ENCODE assay signal across 8 cellular contexts in genomic region chr15:40787344-40787841, GRCh38. TPM values are rescaled to one million over a fixed set of nuclear protein-coding genes. Genes with fewer than 3 reads are reported as not detected.
DNase-seq lines count a peak whose midpoint lies in the region; ATAC-seq, FAIRE-seq and TF ChIP-seq lines count a peak whose summit lies in the region.

No MANE protein-coding gene starts in this region.

- peak; percentile 1 to 8; a peak in 1 of 4 replicates for TF ChIP-seq RAD21 in H1 (IDR thresholded peaks at IDR 0.05 in 1 of 2, conservative IDR thresholded peaks at IDR 0.05 in 1 of 2; ENCODE audit: low read depth in 2 of 2, low read length in 2 of 2)

- H3K27me3 ChIP-seq in CD8-positive, alpha-beta memory T cell (ENCODE audit: insufficient read depth, low read length, poor library complexity, severe bottlenecking), result no peaks in the 10 kb centered on the region
- no peaks in the 10 kb centered on the region for H3K27me3 ChIP-seq in H1 (replicated peaks in 1 of 4; ENCODE audit: control insufficient read depth in 3 of 4, extremely low read depth in 1 of 4, insufficient read depth in 3 of 4, low read length in 3 of 4)
- H3K27me3 ChIP-seq in prostate gland (replicated peaks; ENCODE audit: insufficient read depth), result no peaks in the 10 kb centered on the region
- no peaks in the 10 kb centered on the region for H3K27me3 ChIP-seq in gastroesophageal sphincter

- H3K4me2 ChIP-seq in H1 (ENCODE audit: insufficient read depth in 1 of 2, low read depth in 2 of 2, low read length in 2 of 2), result peak overlapping the region; percentile 61 to 77

- no peak for TF ChIP-seq CTCF in H1 (IDR thresholded peaks at IDR 0.05; ENCODE audit: control extremely low read depth in 1 of 3, insufficient read depth in 1 of 3, low read depth in 1 of 3, low read length in 3 of 3)
- no peak for TF ChIP-seq CTCF in prostate gland (IDR thresholded peaks at IDR 0.05)
- TF ChIP-seq CTCF in gastroesophageal sphincter (IDR thresholded peaks at IDR 0.05), result no peak

- peaks cover 0 to 17% (median 7%) of the 10 kb centered on the region in 3 donors for H3K36me3 Mint-ChIP-seq in CD8-positive, alpha-beta memory T cell
- H3K36me3 Mint-ChIP-seq in activated CD4-positive, alpha-beta T cell treated with anti-CD3 and anti-CD28 coated beads for 36 hours (ENCODE audit: low read depth), result peaks cover 9% of the 10 kb centered on the region

- H3K23ac ChIP-seq in H1 (ENCODE audit: insufficient read length), result no peak overlapping the region

- H3K4me3 Mint-ChIP-seq in CD8-positive, alpha-beta memory T cell, result peak overlapping the region in 6 of 7 donors; percentile 33 to 66 (median 39)
- H3K4me3 Mint-ChIP-seq in activated CD4-positive, alpha-beta T cell treated with anti-CD3 and anti-CD28 coated beads for 36 hours, result no peak overlapping the region

- no peak overlapping the region for H2BK120ac ChIP-seq in H1 (replicated peaks; ENCODE audit: low read depth, low read length)

- H3K79me2 ChIP-seq in H1 (ENCODE audit: control insufficient read depth in 1 of 2, insufficient read depth in 2 of 2, low read length in 2 of 2), result peaks cover 0 to 14% of the 10 kb centered on the region in 2 experiments; a peak in 3 of 4 replicates

- TF ChIP-seq EP300 in H1 (IDR thresholded peaks at IDR 0.05; ENCODE audit: borderline replicate concordance in 1 of 2, low read depth in 2 of 2, low read length in 2 of 2) (peak in 1 of 2 experiments; percentile 90; a peak in 1 of 3 replicates), gastroesophageal sphincter (IDR thresholded peaks at IDR 0.05) (no peak)

- peak overlapping the region; percentile 91; the same call in 1 of the 2 replicates for H2AK5ac ChIP-seq in H1 (ENCODE audit: low read depth, low read length)

- peak overlapping the region; percentile 79; the same call in 1 of the 2 replicates for H3K18ac ChIP-seq in H1 (ENCODE audit: extremely low read depth, low read length)

- H3K27ac ChIP-seq in CD8-positive, alpha-beta memory T cell (ENCODE audit: low read depth, low read length), result no peak overlapping the region
- H3K27ac ChIP-seq in H1 (ENCODE audit: low read depth, low read length), result peak overlapping the region; percentile 7; the same call in 1 of the 2 replicates
- peak overlapping the region; percentile 80 to 81 for H3K27ac ChIP-seq in prostate gland
- H3K27ac ChIP-seq in gastroesophageal sphincter, result no peak overlapping the region

- peak; percentile 90 for ATAC-seq in activated CD4-positive, alpha-beta T cell treated with anti-CD3 and anti-CD28 coated beads for 36 hours
- no peak for ATAC-seq in gastroesophageal sphincter

- peaks cover 22 to 35% (median 29%) of the 10 kb centered on the region in 3 donors for H3K4me1 Mint-ChIP-seq in CD8-positive, alpha-beta memory T cell
- H3K4me1 Mint-ChIP-seq in activated CD4-positive, alpha-beta T cell treated with anti-CD3 and anti-CD28 coated beads for 36 hours, result peaks cover 24% of the 10 kb centered on the region

- H3K9ac ChIP-seq in H1 (replicated peaks in 1 of 4; ENCODE audit: extremely low read depth in 1 of 4, low read depth in 3 of 4, low read length in 3 of 4), result no peak overlapping the region; a peak in 1 of 7 replicates

- H3K23me2 ChIP-seq in H1 (ENCODE audit: low read depth, low read length), result no peaks in the 10 kb centered on the region; the same call in 1 of the 2 replicates

- 20% methylated on average over 4 of the region's 4 CpGs; no CpG with 5 or more reads in 1 of the 2 experiments for WGBS in H1 (ENCODE audit: extremely low coverage in 1 of 2, insufficient coverage in 1 of 2, insufficient read length in 1 of 2, insufficient replicate concordance in 2 of 2, low coverage in 1 of 2, low lambda C conversion rate in 2 of 2, missing lambda C conversion rate in 1 of 2), 2 experiments
- 20% methylated on average over 4 of the region's 4 CpGs for WGBS in prostate gland
- WGBS in gastroesophageal sphincter (ENCODE audit: low coverage in 1 of 2), 2 donors, result 33 to 44% methylated on average over 1 of the region's 4 CpGs

- DNase-seq in CD8-positive, alpha-beta memory T cell, result peak in 4 of 5 donors; percentile 15 to 69 (median 39)
- peak; percentile 53 for DNase-seq in NCI-H128 (lab: John Stamatoyannopoulos, UW; ENCODE audit: unreplicated experiment)
- peak; percentile 81 for DNase-seq in activated CD4-positive, alpha-beta T cell treated with anti-CD3 and anti-CD28 coated beads for 36 hours
- DNase-seq in H1 (ENCODE audit: low read depth in 1 of 2, low spot score in 2 of 2), result peak in 1 of 2 experiments; percentile 64
- peak; percentile 86 for DNase-seq in prostate gland (ENCODE audit: low spot score)
- DNase-seq in ecto neural progenitor cell (ENCODE audit: low spot score), result no peak
- DNase-seq in medulla oblongata (ENCODE audit: extremely low spot score), result no peak

- H3K14ac ChIP-seq in H1 (ENCODE audit: insufficient read length), result no peak overlapping the region

- no peaks in the 10 kb centered on the region for H3K9me3 ChIP-seq in CD8-positive, alpha-beta memory T cell (ENCODE audit: low read length)
- no peaks in the 10 kb centered on the region for H3K9me3 ChIP-seq in H1 (ENCODE audit: insufficient read depth in 2 of 2, low read depth in 1 of 2, low read length in 1 of 2)
- no peaks in the 10 kb centered on the region for H3K9me3 ChIP-seq in prostate gland
- no peaks in the 10 kb centered on the region for H3K9me3 ChIP-seq in gastroesophageal sphincter

- H3K27ac Mint-ChIP-seq in CD8-positive, alpha-beta memory T cell, result peak overlapping the region; percentile 40 to 92 (median 78)
- peak overlapping the region; percentile 29 for H3K27ac Mint-ChIP-seq in activated CD4-positive, alpha-beta T cell treated with anti-CD3 and anti-CD28 coated beads for 36 hours

- no peak overlapping the region for H4K5ac ChIP-seq in H1 (ENCODE audit: insufficient read length, low read depth, low read length)

- CTCF ChIA-PET in CD8-positive, alpha-beta memory T cell (lab: Charles Lee), result interaction anchor here (0.9 to 1.7 kb wide), 8 partner anchors 9 to 198 kb away, joined by 3 to 5 read pairs (median 4); no protein-coding TSS in a partner anchor
- CTCF ChIA-PET in activated CD4-positive, alpha-beta T cell treated with anti-CD3 and anti-CD28 coated beads for 36 hours (lab: Charles Lee), result interaction anchor here (0.5 to 1.5 kb wide), 8 partner anchors 10 to 494 kb away, joined by 3 to 4 read pairs (median 3); partner anchors contain the start of genes DNAJC17 and ZFYVE19
- CTCF ChIA-PET in H1 (lab: Charles Lee; ENCODE audit: partially characterized antibody), result interaction anchor here (0.6 to 12.9 kb wide), 14 partner anchors 9 to 264 kb away, joined by 3 to 184 read pairs (median 4); partner anchors contain the start of genes C15orf62 and GCHFR

- POLR2A ChIA-PET in CD8-positive, alpha-beta memory T cell (lab: Charles Lee), result interaction anchor here (1.0 to 1.1 kb wide), 2 partner anchors 20 to 24 kb away, joined by 3 to 4 read pairs; partner anchors contain the start of genes DNAJC17, GCHFR and ZFYVE19
- POLR2A ChIA-PET in activated CD4-positive, alpha-beta T cell treated with anti-CD3 and anti-CD28 coated beads for 36 hours (lab: Charles Lee), result interaction anchor here (0.8 to 1.0 kb wide), 2 partner anchors 18 to 22 kb away, joined by 3 read pairs; partner anchors contain the start of gene C15orf62
- POLR2A ChIA-PET in H1 (lab: Charles Lee; ENCODE audit: partially characterized antibody), result interaction anchor here (0.7 to 2.7 kb wide), 11 partner anchors 10 to 166 kb away, joined by 3 to 9 read pairs (median 3); partner anchors contain the start of genes C15orf62, CHAC1, RAD51 and SPINT1

- peak overlapping the region; percentile 68; the same call in 1 of the 2 replicates for H2BK5ac ChIP-seq in H1 (ENCODE audit: low read depth, low read length)

- H2BK20ac ChIP-seq in H1 (ENCODE audit: low read length), result peak overlapping the region; percentile 69; the same call in 1 of the 2 replicates

- peak overlapping the region; percentile 4 for H4K91ac ChIP-seq in H1 (replicated peaks; ENCODE audit: insufficient read length, low read length)

- intact Hi-C loops in activated CD4-positive, alpha-beta T cell treated with anti-CD3 and anti-CD28 coated beads for 36 hours (cut with DNase I, micrococcal nuclease), result loop anchor here (2.0 to 10.0 kb wide), 3 partner anchors 33 to 193 kb away; partner anchors contain the start of genes KNL1 (in 1 of the 2) and RMDN3 (in 1 of the 2)
- intact Hi-C loops in prostate gland (cut with DNase I), result no loop called here

- FAIRE-seq in H1 (lab: Jason Lieb, UNC), result peak; percentile 50

- H3K27me3 Mint-ChIP-seq in CD8-positive, alpha-beta memory T cell, result no peaks in the 10 kb centered on the region
- H3K27me3 Mint-ChIP-seq in activated CD4-positive, alpha-beta T cell treated with anti-CD3 and anti-CD28 coated beads for 36 hours, result no peaks in the 10 kb centered on the region

- H3K4me3 ChIP-seq in CD8-positive, alpha-beta memory T cell (ENCODE audit: low read length), result no peak overlapping the region
- peak overlapping the region in 3 of 4 experiments; percentile 20 to 47 (median 26); a peak in 5 of 8 replicates for H3K4me3 ChIP-seq in H1 (ENCODE audit: extremely low read depth in 1 of 4, insufficient read depth in 2 of 4, low read depth in 3 of 4, low read length in 4 of 4)
- H3K4me3 ChIP-seq in prostate gland, result no peak overlapping the region
- no peak overlapping the region for H3K4me3 ChIP-seq in gastroesophageal sphincter

- H3K9me3 Mint-ChIP-seq in CD8-positive, alpha-beta memory T cell, result no peaks in the 10 kb centered on the region
- no peaks in the 10 kb centered on the region for H3K9me3 Mint-ChIP-seq in activated CD4-positive, alpha-beta T cell treated with anti-CD3 and anti-CD28 coated beads for 36 hours (ENCODE audit: low read depth)

- TF ChIP-seq POLR2A in H1 (IDR thresholded peaks at IDR 0.05; ENCODE audit: control extremely low read depth in 1 of 2, low read depth in 2 of 2, low read length in 2 of 2) (no peak), prostate gland (IDR thresholded peaks at IDR 0.05) (peak; percentile 17), gastroesophageal sphincter (IDR thresholded peaks at IDR 0.05) (no peak)

- H2BK15ac ChIP-seq in H1 (ENCODE audit: low read length), result 0 out of 2 replicates have a peak overlapping the region, but pooled peaks have one; percentile 7

- no peak overlapping the region for H4K8ac ChIP-seq in H1 (ENCODE audit: extremely low read depth, insufficient read depth, low read length)

- peaks cover 17% of the 10 kb centered on the region for H3K4me1 ChIP-seq in CD8-positive, alpha-beta memory T cell (ENCODE audit: insufficient read depth, low read length)
- peaks cover 19 to 38% (median 20%) of the 10 kb centered on the region in 4 experiments for H3K4me1 ChIP-seq in H1 (replicated peaks in 1 of 4; ENCODE audit: control insufficient read depth in 3 of 4, insufficient read depth in 4 of 4, low read length in 3 of 4)
- peaks cover 22% of the 10 kb centered on the region for H3K4me1 ChIP-seq in prostate gland (replicated peaks)
- peaks cover 0 to 9% (median 5%) of the 10 kb centered on the region in 3 donors for H3K4me1 ChIP-seq in gastroesophageal sphincter

- H3K4ac ChIP-seq in H1 (replicated peaks; ENCODE audit: insufficient read length, low read depth, low read length), result peak overlapping the region; percentile 12

- H2BK12ac ChIP-seq in H1 (ENCODE audit: low read depth, low read length), result peak overlapping the region; percentile 95; the same call in 1 of the 2 replicates

- H3K79me1 ChIP-seq in H1 (ENCODE audit: low read depth, low read length), result peaks cover 4% of the 10 kb centered on the region

- H3K36me3 ChIP-seq in CD8-positive, alpha-beta memory T cell (ENCODE audit: insufficient read depth, low read length), result no peaks in the 10 kb centered on the region
- H3K36me3 ChIP-seq in H1 (ENCODE audit: control insufficient read depth in 2 of 4, insufficient read depth in 4 of 4, low read length in 3 of 4) (no peaks in the 10 kb centered on the region; a peak in 1 of 8 replicates), prostate gland (no peaks in the 10 kb centered on the region), gastroesophageal sphincter (peaks cover 0 to 23% of the 10 kb centered on the region in 2 donors)

- no peak overlapping the region for H3K56ac ChIP-seq in H1 (replicated peaks; ENCODE audit: insufficient read length, low read depth, low read length)

- H2AFZ ChIP-seq in H1 (ENCODE audit: low read length), result no peak overlapping the region

- H4K20me1 ChIP-seq in H1 (replicated peaks in 1 of 2; ENCODE audit: control insufficient read depth in 1 of 2, insufficient read depth in 2 of 2, low read length in 2 of 2), result peaks cover 2 to 7% of the 10 kb centered on the region in 2 experiments

RNA-seq across cellular contexts. Expression of gene C15orf62, which starts 17.6 kb away (rescaled TPM):
- total RNA-seq in CD8-positive, alpha-beta memory T cell, result under 1 TPM; 0.44 to 0.53 TPM
- polyA plus RNA-seq in CD8-positive, alpha-beta memory T cell, result 0.79 TPM
- under 1 TPM; 0.58 to 0.80 TPM for total RNA-seq in activated CD4-positive, alpha-beta T cell treated with anti-CD3 and anti-CD28 coated beads for 36 hours
- 0.56 and 0.57 TPM in 2 replicates for total RNA-seq in H1 (2021; fragmentation: NEBNext Ultra II Directional; extraction: Animal tissue kit (Norgen Biotek cat#: 25700))
- 0.06 and 0.19 TPM in 2 replicates for polyA plus RNA-seq in H1 (2011; rRNA removed)
- 0.09 TPM for polyA plus RNA-seq in H1 (2011; cell fraction: cytosol; rRNA removed)
- polyA plus RNA-seq in H1 (2011; cell fraction: nucleus; rRNA removed), result 0.19 TPM
- 0.75 to 1.7 TPM (median 1.1 TPM) in 4 replicates for polyA plus RNA-seq in H1 (2012, experiment 1 of 2)
- 0.87 TPM for polyA plus RNA-seq in H1 (2012, experiment 2 of 2)
- polyA plus RNA-seq in H1 (2013, experiment 1 of 2), result 0.20 TPM
- polyA plus RNA-seq in H1 (2013, experiment 2 of 2), result 0.24 TPM
- polyA minus RNA-seq in H1 (2011; rRNA and poly(A)+ RNA removed), result 0.13 TPM in 1 of 2 replicates, not detected in the other
- polyA minus RNA-seq in H1 (2011; cell fraction: cytosol; rRNA and poly(A)+ RNA removed), result not detected
- 0.80 TPM for polyA minus RNA-seq in H1 (2011; cell fraction: nucleus; rRNA and poly(A)+ RNA removed)
- total RNA-seq in prostate gland (1 to 10 TPM in 1 of 2 donors, under 1 TPM in 1; 0.51 to 1.3 TPM), gastroesophageal sphincter (under 1 TPM; 0.16 to 0.42 (median 0.31) TPM)

RNA-seq across cellular contexts. Expression of gene ZFYVE19, which starts 19.5 kb away (rescaled TPM):
- 10 to 100 TPM; 22.5 to 25.5 TPM for total RNA-seq in CD8-positive, alpha-beta memory T cell
- polyA plus RNA-seq in CD8-positive, alpha-beta memory T cell, result 22.3 TPM
- 10 to 100 TPM; 27.5 to 33.7 TPM for total RNA-seq in activated CD4-positive, alpha-beta T cell treated with anti-CD3 and anti-CD28 coated beads for 36 hours
- total RNA-seq in H1 (2021; fragmentation: NEBNext Ultra II Directional; extraction: Animal tissue kit (Norgen Biotek cat#: 25700)), result 10.7 and 11.2 TPM in 2 replicates
- 21.8 and 23.7 TPM in 2 replicates for polyA plus RNA-seq in H1 (2011; rRNA removed)
- 29.4 TPM for polyA plus RNA-seq in H1 (2011; cell fraction: cytosol; rRNA removed)
- polyA plus RNA-seq in H1 (2011; cell fraction: nucleus; rRNA removed), result 40.8 TPM
- 11.4 to 14.9 TPM (median 14.1 TPM) in 4 replicates for polyA plus RNA-seq in H1 (2012, experiment 1 of 2)
- polyA plus RNA-seq in H1 (2012, experiment 2 of 2), result 15.7 TPM
- polyA plus RNA-seq in H1 (2013, experiment 1 of 2), result 8.8 TPM
- polyA plus RNA-seq in H1 (2013, experiment 2 of 2), result 7.9 TPM
- 15.7 and 27.7 TPM in 2 replicates for polyA minus RNA-seq in H1 (2011; rRNA and poly(A)+ RNA removed)
- 11.6 TPM for polyA minus RNA-seq in H1 (2011; cell fraction: cytosol; rRNA and poly(A)+ RNA removed)
- 13.3 TPM for polyA minus RNA-seq in H1 (2011; cell fraction: nucleus; rRNA and poly(A)+ RNA removed)
- total RNA-seq in prostate gland (10 to 100 TPM; 39.8 to 43.3 TPM), gastroesophageal sphincter (10 to 100 TPM; 13.3 to 25.5 (median 19.7) TPM)

RNA-seq across cellular contexts. Expression of gene DNAJC17, which starts 19.9 kb away (rescaled TPM):
- total RNA-seq in CD8-positive, alpha-beta memory T cell, result 10 to 100 TPM; 46.5 to 47.0 TPM
- 35.3 TPM for polyA plus RNA-seq in CD8-positive, alpha-beta memory T cell
- 10 to 100 TPM; 41.5 to 43.6 TPM for total RNA-seq in activated CD4-positive, alpha-beta T cell treated with anti-CD3 and anti-CD28 coated beads for 36 hours
- 39.5 and 43.8 TPM in 2 replicates for total RNA-seq in H1 (2021; fragmentation: NEBNext Ultra II Directional; extraction: Animal tissue kit (Norgen Biotek cat#: 25700))
- 45.4 and 47.2 TPM in 2 replicates for polyA plus RNA-seq in H1 (2011; rRNA removed)
- 58.5 TPM for polyA plus RNA-seq in H1 (2011; cell fraction: cytosol; rRNA removed)
- polyA plus RNA-seq in H1 (2011; cell fraction: nucleus; rRNA removed), result 40.6 TPM
- 46.9 to 61.4 TPM (median 54.1 TPM) in 4 replicates for polyA plus RNA-seq in H1 (2012, experiment 1 of 2)
- 25.1 TPM for polyA plus RNA-seq in H1 (2012, experiment 2 of 2)
- 57.1 TPM for polyA plus RNA-seq in H1 (2013, experiment 1 of 2)
- polyA plus RNA-seq in H1 (2013, experiment 2 of 2), result 51.5 TPM
- polyA minus RNA-seq in H1 (2011; rRNA and poly(A)+ RNA removed), result 26.1 and 28.2 TPM in 2 replicates
- polyA minus RNA-seq in H1 (2011; cell fraction: cytosol; rRNA and poly(A)+ RNA removed), result 26.9 TPM
- polyA minus RNA-seq in H1 (2011; cell fraction: nucleus; rRNA and poly(A)+ RNA removed), result 10.4 TPM
- total RNA-seq in prostate gland (10 to 100 TPM; 29.2 to 29.6 TPM), gastroesophageal sphincter (10 to 100 TPM in 3 of 4 donors, 1 to 10 TPM in 1; 7.8 to 20.5 (median 17.8) TPM)

RNA-seq across cellular contexts. Expression of gene GCHFR, which starts 23.5 kb away (rescaled TPM):
- total RNA-seq in CD8-positive, alpha-beta memory T cell, result 10 to 100 TPM; 19.5 to 21.5 TPM
- 114 TPM for polyA plus RNA-seq in CD8-positive, alpha-beta memory T cell
- total RNA-seq in activated CD4-positive, alpha-beta T cell treated with anti-CD3 and anti-CD28 coated beads for 36 hours, result 10 to 100 TPM; 32.8 to 41.1 TPM
- total RNA-seq in H1 (2021; fragmentation: NEBNext Ultra II Directional; extraction: Animal tissue kit (Norgen Biotek cat#: 25700)), result 22.7 and 25.9 TPM in 2 replicates
- polyA plus RNA-seq in H1 (2011; rRNA removed), result 81.5 and 102 TPM in 2 replicates
- polyA plus RNA-seq in H1 (2011; cell fraction: cytosol; rRNA removed), result 59.2 TPM
- polyA plus RNA-seq in H1 (2011; cell fraction: nucleus; rRNA removed), result 56.4 TPM
- polyA plus RNA-seq in H1 (2012, experiment 1 of 2), result 21.1 to 35.2 TPM (median 30.6 TPM) in 4 replicates
- polyA plus RNA-seq in H1 (2012, experiment 2 of 2), result 35.5 TPM
- 29.6 TPM for polyA plus RNA-seq in H1 (2013, experiment 1 of 2)
- 28.9 TPM for polyA plus RNA-seq in H1 (2013, experiment 2 of 2)
- 8.3 and 8.8 TPM in 2 replicates for polyA minus RNA-seq in H1 (2011; rRNA and poly(A)+ RNA removed)
- polyA minus RNA-seq in H1 (2011; cell fraction: cytosol; rRNA and poly(A)+ RNA removed), result 14.4 TPM
- 17.8 TPM for polyA minus RNA-seq in H1 (2011; cell fraction: nucleus; rRNA and poly(A)+ RNA removed)
- 10 to 100 TPM; 14.3 to 61.3 TPM for total RNA-seq in prostate gland
- 10 to 100 TPM in 1 of 4 donors, 1 to 10 TPM in 3; 5.8 to 12.1 (median 6.9) TPM for total RNA-seq in gastroesophageal sphincter

RNA-seq across cellular contexts. Expression of gene RMDN3, which starts 32.3 kb away (rescaled TPM):
- 10 to 100 TPM; 42.4 to 43.3 TPM for total RNA-seq in CD8-positive, alpha-beta memory T cell
- 35.1 TPM for polyA plus RNA-seq in CD8-positive, alpha-beta memory T cell
- 10 to 100 TPM; 12.3 to 18.8 TPM for total RNA-seq in activated CD4-positive, alpha-beta T cell treated with anti-CD3 and anti-CD28 coated beads for 36 hours
- 24.1 and 25.0 TPM in 2 replicates for total RNA-seq in H1 (2021; fragmentation: NEBNext Ultra II Directional; extraction: Animal tissue kit (Norgen Biotek cat#: 25700))
- 10.8 and 13.8 TPM in 2 replicates for polyA plus RNA-seq in H1 (2011; rRNA removed)
- 20.3 TPM for polyA plus RNA-seq in H1 (2011; cell fraction: cytosol; rRNA removed)
- polyA plus RNA-seq in H1 (2011; cell fraction: nucleus; rRNA removed), result 13.7 TPM
- polyA plus RNA-seq in H1 (2012, experiment 1 of 2), result 15.4 to 21.6 TPM (median 20.6 TPM) in 4 replicates
- 8.8 TPM for polyA plus RNA-seq in H1 (2012, experiment 2 of 2)
- 15.6 TPM for polyA plus RNA-seq in H1 (2013, experiment 1 of 2)
- 17.2 TPM for polyA plus RNA-seq in H1 (2013, experiment 2 of 2)
- 7.7 and 9.4 TPM in 2 replicates for polyA minus RNA-seq in H1 (2011; rRNA and poly(A)+ RNA removed)
- polyA minus RNA-seq in H1 (2011; cell fraction: cytosol; rRNA and poly(A)+ RNA removed), result 9.2 TPM
- 7.6 TPM for polyA minus RNA-seq in H1 (2011; cell fraction: nucleus; rRNA and poly(A)+ RNA removed)
- total RNA-seq in prostate gland, result 10 to 100 TPM; 28.2 to 31.9 TPM
- total RNA-seq in gastroesophageal sphincter, result 10 to 100 TPM; 24.2 to 37.2 (median 32.8) TPM

Comparison
In these comparisons a context has a peak if more than half of its experiments do, and no peak if none do; other contexts are left out.
1. DNase-seq: peak in CD8-positive, alpha-beta memory T cell (4 of 5), NCI-H128 (single experiment), activated CD4-positive, alpha-beta T cell treated with anti-CD3 and anti-CD28 coated beads for 36 hours (single experiment) and prostate gland (single experiment); none in ecto neural progenitor cell (single experiment) and medulla oblongata (single experiment).
2. H3K27ac ChIP-seq: peak in H1 (single experiment) and prostate gland (2 of 2); none in CD8-positive, alpha-beta memory T cell (single experiment) and gastroesophageal sphincter (0 of 4).
3. H3K4me3 ChIP-seq: peak in H1 (3 of 4); none in CD8-positive, alpha-beta memory T cell (single experiment), prostate gland (0 of 2) and gastroesophageal sphincter (0 of 2).